In the genomic region with DNA sequence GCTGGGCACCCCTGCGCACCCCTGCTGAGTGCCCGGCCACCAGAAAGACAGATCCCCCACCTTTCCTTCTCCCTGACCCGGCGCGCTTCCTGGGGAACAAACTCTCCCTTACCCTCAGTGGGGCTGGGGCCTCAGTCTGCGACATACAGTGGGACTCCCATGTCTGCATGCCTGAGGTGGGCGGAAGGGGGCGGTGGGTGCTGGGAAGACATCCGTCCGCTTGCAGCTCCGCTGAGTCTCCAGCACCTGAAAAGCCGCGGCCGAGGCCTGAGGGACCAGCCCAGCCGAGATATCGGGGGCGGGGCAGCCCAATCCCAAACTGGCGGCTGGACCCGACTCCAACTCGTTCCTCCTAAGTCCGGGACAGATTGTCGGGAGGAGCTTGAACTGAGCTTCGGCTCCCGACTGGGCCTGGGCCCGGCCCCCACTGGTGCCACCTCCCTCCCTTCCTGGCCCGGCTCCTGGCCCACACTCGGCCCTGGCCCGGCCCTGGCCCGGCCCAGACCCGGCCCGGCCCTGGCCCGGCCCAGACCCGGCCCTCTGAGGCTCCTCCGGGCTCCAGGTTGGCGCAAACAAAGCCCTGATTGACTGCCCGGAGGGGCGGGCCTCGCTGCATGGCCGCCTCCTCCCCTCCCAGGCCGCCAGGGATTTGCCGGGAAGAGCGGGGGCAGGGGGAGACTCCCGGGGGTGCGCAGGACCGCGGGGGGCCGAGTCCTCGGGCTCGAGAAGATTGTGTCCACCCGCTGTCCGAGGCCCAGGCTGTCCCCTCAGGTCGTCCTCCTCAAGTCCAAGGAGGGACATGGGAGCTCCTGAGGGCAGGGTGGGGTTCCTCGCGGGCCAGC, we compare ENCODE assay signal across 8 cellular contexts. TPM values are rescaled to one million over a fixed set of nuclear protein-coding genes. Genes with fewer than 3 reads are reported as not detected.
DNase-seq lines count a peak whose midpoint lies in the region; ATAC-seq and TF ChIP-seq lines count a peak whose summit lies in the region.

No MANE protein-coding gene starts in this region.

- H3K4me1 ChIP-seq in HEK293 (ENCODE audit: control insufficient read depth, insufficient read depth, low read length) (peaks cover 7% of the 10 kb centered on the region), subcutaneous abdominal adipose tissue (ENCODE audit: control insufficient read depth in 5 of 5, insufficient read depth in 5 of 5, low read length in 5 of 5) (peaks cover 0 to 43% (median 22%) of the 10 kb centered on the region in 5 donors)

- POLR2A ChIA-PET in HEK293 (lab: Yijun Ruan, JAX): interaction anchor here (0.5 to 2.2 kb wide), 7 partner anchors 12 to 194 kb away, joined by 3 to 10 read pairs (median 3); a partner anchor contains a TSS
- POLR2A ChIA-PET in activated CD4-positive, alpha-beta memory T cell treated with anti-CD3 and anti-CD28 coated beads for 36 hours (lab: Charles Lee): no interaction called here

- intact Hi-C loops in activated CD4-positive, alpha-beta memory T cell treated with anti-CD3 and anti-CD28 coated beads for 36 hours (cut with micrococcal nuclease): no loop called here

- no peak overlapping the region for H3K27ac Mint-ChIP-seq in activated CD4-positive, alpha-beta memory T cell treated with anti-CD3 and anti-CD28 coated beads for 36 hours
- H3K27ac Mint-ChIP-seq in endothelial cell (ENCODE audit: unreplicated experiment): peak overlapping the region; percentile 42

- DNase-seq in ACHN (peak; percentile 14), endothelial cell (ENCODE audit: low spot score) (peak; percentile 39), lung microvascular endothelial cell (ENCODE audit: low read depth in 2 of 2) (peak; percentile 24 to 31), MV-4-11 (lab: John Stamatoyannopoulos, UW) (no peak)
- peak; percentile 32 for DNase-seq in activated CD4-positive, alpha-beta memory T cell treated with anti-CD3 and anti-CD28 coated beads for 36 hours

- no peaks in the 10 kb centered on the region for H3K9me3 Mint-ChIP-seq in activated CD4-positive, alpha-beta memory T cell treated with anti-CD3 and anti-CD28 coated beads for 36 hours
- no peaks in the 10 kb centered on the region for H3K9me3 Mint-ChIP-seq in endothelial cell (ENCODE audit: unreplicated experiment)

- TF ChIP-seq CTCF in HEK293 (tag by site-specific recombination; IDR thresholded peaks at IDR 0.05) (peak; percentile 59), endothelial cell (IDR thresholded peaks at IDR 0.05; ENCODE audit: unreplicated experiment) (no peak)

- peak overlapping the region; percentile 69 for H3K4me3 Mint-ChIP-seq in activated CD4-positive, alpha-beta memory T cell treated with anti-CD3 and anti-CD28 coated beads for 36 hours
- H3K4me3 Mint-ChIP-seq in endothelial cell (ENCODE audit: unreplicated experiment): peak overlapping the region; percentile 89

- no peaks in the 10 kb centered on the region for H3K36me3 Mint-ChIP-seq in activated CD4-positive, alpha-beta memory T cell treated with anti-CD3 and anti-CD28 coated beads for 36 hours
- H3K36me3 Mint-ChIP-seq in endothelial cell (ENCODE audit: low read depth, unreplicated experiment): no peaks in the 10 kb centered on the region

- peaks cover 9% of the 10 kb centered on the region for H3K4me1 Mint-ChIP-seq in activated CD4-positive, alpha-beta memory T cell treated with anti-CD3 and anti-CD28 coated beads for 36 hours (ENCODE audit: low read depth)
- no peaks in the 10 kb centered on the region for H3K4me1 Mint-ChIP-seq in endothelial cell (ENCODE audit: unreplicated experiment)

- H3K27me3 Mint-ChIP-seq in activated CD4-positive, alpha-beta memory T cell treated with anti-CD3 and anti-CD28 coated beads for 36 hours: peaks cover 20% of the 10 kb centered on the region
- no peaks in the 10 kb centered on the region for H3K27me3 Mint-ChIP-seq in endothelial cell (ENCODE audit: unreplicated experiment)

- peak overlapping the region in 4 of 5 donors; percentile 66 to 82 (median 76) for H3K9ac ChIP-seq in subcutaneous abdominal adipose tissue (ENCODE audit: low read length in 5 of 5)

- in situ Hi-C loops in ACHN (cut with HindIII; ENCODE audit: low pct_ligation_motif_present, low pct_unique_long_range_greater_than_20kb, low sequenced_read_pairs): no loop called here

- H3K4me3 ChIP-seq in HEK293 (ENCODE audit: low read depth, low read length): peak overlapping the region; percentile 47
- peak overlapping the region; percentile 52 to 67 (median 65) for H3K4me3 ChIP-seq in subcutaneous abdominal adipose tissue (ENCODE audit: low read depth in 1 of 5, low read length in 5 of 5)

- H3K27me3 ChIP-seq in subcutaneous abdominal adipose tissue (ENCODE audit: control insufficient read depth in 5 of 5, insufficient read depth in 4 of 5, low read length in 5 of 5): peaks cover 3 to 20% (median 9%) of the 10 kb centered on the region in 5 donors

- H3K27ac ChIP-seq in HEK293 (ENCODE audit: extremely low read depth, low read depth, low read length) (peak overlapping the region; percentile 90), subcutaneous abdominal adipose tissue (ENCODE audit: low read depth, low read length) (peak overlapping the region; percentile 94)

- no peaks in the 10 kb centered on the region for H3K36me3 ChIP-seq in HEK293 (ENCODE audit: control insufficient read depth in 2 of 2, insufficient read depth in 1 of 2, low read length in 2 of 2)
- no peaks in the 10 kb centered on the region for H3K36me3 ChIP-seq in subcutaneous abdominal adipose tissue (ENCODE audit: control insufficient read depth in 5 of 5, insufficient read depth in 5 of 5, low read length in 5 of 5)

- ATAC-seq in HG03175 (IDR thresholded peaks at IDR 0.05; ENCODE audit: unreplicated experiment): no peak

- H3K9me3 ChIP-seq in HEK293 (ENCODE audit: control insufficient read depth, insufficient read depth, low read depth, low read length): no peaks in the 10 kb centered on the region
- no peaks in the 10 kb centered on the region for H3K9me3 ChIP-seq in subcutaneous abdominal adipose tissue (ENCODE audit: control insufficient read depth in 5 of 5, low read length in 5 of 5)

- CTCF ChIA-PET in HEK293 (lab: Yijun Ruan, JAX): interaction anchor here (0.6 to 1.5 kb wide), 6 partner anchors 19 to 107 kb away, joined by 3 to 4 read pairs (median 3); no protein-coding TSS in a partner anchor
- CTCF ChIA-PET in activated CD4-positive, alpha-beta memory T cell treated with anti-CD3 and anti-CD28 coated beads for 36 hours (lab: Charles Lee): interaction anchor here (1.0 to 1.7 kb wide), 2 partner anchors 23 to 36 kb away, joined by 4 to 5 read pairs; no protein-coding TSS in a partner anchor

TF ChIP-seq in HEK293, 187 proteins besides CTCF, POLR2A, EP300 and RAD21 (continues in another document):
- TF ChIP-seq SP3 (tag by site-specific recombination; IDR thresholded peaks at IDR 0.05) (peak; percentile 56; the same call in 1 of the 2 replicates), ZNF114 (tag by site-specific recombination; IDR thresholded peaks at IDR 0.05) (no peak), HOXA7 (CRISPR knock-in tag; IDR thresholded peaks at IDR 0.05; ENCODE audit: borderline replicate concordance) (no peak), ZNF660 (tag by site-specific recombination; IDR thresholded peaks at IDR 0.05) (0 out of 2 replicates have a peak, but pooled peaks have one; percentile 20), ZNF501 (tag by site-specific recombination; IDR thresholded peaks at IDR 0.05) (0 out of 2 replicates have a peak, but pooled peaks have one; percentile 39), ZEB2 (tag by site-specific recombination; IDR thresholded peaks at IDR 0.05) (no peak), ZSCAN23 (tag by site-specific recombination; IDR thresholded peaks at IDR 0.05) (0 out of 2 replicates have a peak, but pooled peaks have one; percentile 29), SALL2 (tag by site-specific recombination; IDR thresholded peaks at IDR 0.05; ENCODE audit: borderline replicate concordance) (no peak), ZNF350 (tag by site-specific recombination; IDR thresholded peaks at IDR 0.05) (no peak)
- TF ChIP-seq, protein P1, sequence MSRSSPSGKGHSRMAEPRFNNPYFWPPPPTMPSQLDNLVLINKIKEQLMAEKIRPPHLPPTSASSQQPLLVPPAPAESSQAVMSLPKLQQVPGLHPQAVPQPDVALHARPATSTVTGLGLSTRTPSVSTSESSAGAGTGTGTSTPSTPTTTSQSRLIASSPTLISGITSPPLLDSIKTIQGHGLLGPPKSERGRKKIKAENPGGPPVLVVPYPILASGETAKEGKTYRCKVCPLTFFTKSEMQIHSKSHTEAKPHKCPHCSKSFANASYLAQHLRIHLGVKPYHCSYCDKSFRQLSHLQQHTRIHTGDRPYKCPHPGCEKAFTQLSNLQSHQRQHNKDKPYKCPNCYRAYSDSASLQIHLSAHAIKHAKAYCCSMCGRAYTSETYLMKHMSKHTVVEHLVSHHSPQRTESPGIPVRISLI (tag by site-specific recombination; IDR thresholded peaks at IDR 0.05): no peak
- TF ChIP-seq, protein P2, sequence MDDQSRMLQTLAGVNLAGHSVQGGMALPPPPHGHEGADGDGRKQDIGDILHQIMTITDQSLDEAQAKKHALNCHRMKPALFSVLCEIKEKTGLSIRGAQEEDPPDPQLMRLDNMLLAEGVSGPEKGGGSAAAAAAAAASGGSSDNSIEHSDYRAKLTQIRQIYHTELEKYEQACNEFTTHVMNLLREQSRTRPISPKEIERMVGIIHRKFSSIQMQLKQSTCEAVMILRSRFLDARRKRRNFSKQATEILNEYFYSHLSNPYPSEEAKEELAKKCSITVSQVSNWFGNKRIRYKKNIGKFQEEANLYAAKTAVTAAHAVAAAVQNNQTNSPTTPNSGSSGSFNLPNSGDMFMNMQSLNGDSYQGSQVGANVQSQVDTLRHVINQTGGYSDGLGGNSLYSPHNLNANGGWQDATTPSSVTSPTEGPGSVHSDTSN (CRISPR knock-in tag; IDR thresholded peaks at IDR 0.05): no peak
- TF ChIP-seq, protein P3, sequence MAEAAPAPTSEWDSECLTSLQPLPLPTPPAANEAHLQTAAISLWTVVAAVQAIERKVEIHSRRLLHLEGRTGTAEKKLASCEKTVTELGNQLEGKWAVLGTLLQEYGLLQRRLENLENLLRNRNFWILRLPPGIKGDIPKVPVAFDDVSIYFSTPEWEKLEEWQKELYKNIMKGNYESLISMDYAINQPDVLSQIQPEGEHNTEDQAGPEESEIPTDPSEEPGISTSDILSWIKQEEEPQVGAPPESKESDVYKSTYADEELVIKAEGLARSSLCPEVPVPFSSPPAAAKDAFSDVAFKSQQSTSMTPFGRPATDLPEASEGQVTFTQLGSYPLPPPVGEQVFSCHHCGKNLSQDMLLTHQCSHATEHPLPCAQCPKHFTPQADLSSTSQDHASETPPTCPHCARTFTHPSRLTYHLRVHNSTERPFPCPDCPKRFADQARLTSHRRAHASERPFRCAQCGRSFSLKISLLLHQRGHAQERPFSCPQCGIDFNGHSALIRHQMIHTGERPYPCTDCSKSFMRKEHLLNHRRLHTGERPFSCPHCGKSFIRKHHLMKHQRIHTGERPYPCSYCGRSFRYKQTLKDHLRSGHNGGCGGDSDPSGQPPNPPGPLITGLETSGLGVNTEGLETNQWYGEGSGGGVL (tag by site-specific recombination; IDR thresholded peaks at IDR 0.05): no peak

RNA-seq across cellular contexts. Expression of a gene that starts 0.9 kb away (rescaled TPM):
- 1 to 10 TPM; 1.2 TPM for total RNA-seq in activated CD4-positive, alpha-beta memory T cell treated with anti-CD3 and anti-CD28 coated beads for 36 hours
- total RNA-seq in endothelial cell (ENCODE audit: unreplicated experiment) (32.4 TPM), lung microvascular endothelial cell (0.44 and 0.60 TPM in 2 replicates)

Comparison
In these comparisons a context has a peak if more than half of its experiments do, and no peak if none do; other contexts are left out.
1. RNA of a gene that starts 0.9 kb away (total RNA-seq): 32.4 TPM in endothelial cell (single experiment); 1.2 TPM in activated CD4-positive, alpha-beta memory T cell treated with anti-CD3 and anti-CD28 coated beads for 36 hours and 0.44 to 0.60 TPM in lung microvascular endothelial cell; every median in the first group is over 10 times any median in the second.